1 cellular context compared by ENCODE assay signal in genomic region chr22:35378547-35379078, GRCh38.
TF ChIP-seq lines count a peak whose summit lies in the region.

No MANE protein-coding gene starts in this region.

TF ChIP-seq in A549, 52 proteins besides CTCF, POLR2A, EP300 and RAD21 (continued from another document):
- TF ChIP-seq, protein P1, sequence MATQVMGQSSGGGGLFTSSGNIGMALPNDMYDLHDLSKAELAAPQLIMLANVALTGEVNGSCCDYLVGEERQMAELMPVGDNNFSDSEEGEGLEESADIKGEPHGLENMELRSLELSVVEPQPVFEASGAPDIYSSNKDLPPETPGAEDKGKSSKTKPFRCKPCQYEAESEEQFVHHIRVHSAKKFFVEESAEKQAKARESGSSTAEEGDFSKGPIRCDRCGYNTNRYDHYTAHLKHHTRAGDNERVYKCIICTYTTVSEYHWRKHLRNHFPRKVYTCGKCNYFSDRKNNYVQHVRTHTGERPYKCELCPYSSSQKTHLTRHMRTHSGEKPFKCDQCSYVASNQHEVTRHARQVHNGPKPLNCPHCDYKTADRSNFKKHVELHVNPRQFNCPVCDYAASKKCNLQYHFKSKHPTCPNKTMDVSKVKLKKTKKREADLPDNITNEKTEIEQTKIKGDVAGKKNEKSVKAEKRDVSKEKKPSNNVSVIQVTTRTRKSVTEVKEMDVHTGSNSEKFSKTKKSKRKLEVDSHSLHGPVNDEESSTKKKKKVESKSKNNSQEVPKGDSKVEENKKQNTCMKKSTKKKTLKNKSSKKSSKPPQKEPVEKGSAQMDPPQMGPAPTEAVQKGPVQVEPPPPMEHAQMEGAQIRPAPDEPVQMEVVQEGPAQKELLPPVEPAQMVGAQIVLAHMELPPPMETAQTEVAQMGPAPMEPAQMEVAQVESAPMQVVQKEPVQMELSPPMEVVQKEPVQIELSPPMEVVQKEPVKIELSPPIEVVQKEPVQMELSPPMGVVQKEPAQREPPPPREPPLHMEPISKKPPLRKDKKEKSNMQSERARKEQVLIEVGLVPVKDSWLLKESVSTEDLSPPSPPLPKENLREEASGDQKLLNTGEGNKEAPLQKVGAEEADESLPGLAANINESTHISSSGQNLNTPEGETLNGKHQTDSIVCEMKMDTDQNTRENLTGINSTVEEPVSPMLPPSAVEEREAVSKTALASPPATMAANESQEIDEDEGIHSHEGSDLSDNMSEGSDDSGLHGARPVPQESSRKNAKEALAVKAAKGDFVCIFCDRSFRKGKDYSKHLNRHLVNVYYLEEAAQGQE (IDR thresholded peaks at IDR 0.05): no peak
- TF ChIP-seq RFX5 (IDR thresholded peaks at IDR 0.05) (no peak), PHF8 (IDR thresholded peaks at IDR 0.05; ENCODE audit: borderline replicate concordance, low read depth) (no peak), NR3C1 (IDR thresholded peaks at IDR 0.05) (no peak), EHMT2 (IDR thresholded peaks at IDR 0.05; ENCODE audit: low read depth) (no peak), NFE2L2 (conservative IDR thresholded peaks at IDR 0.05; ENCODE audit: low read length) (no peak)
- TF ChIP-seq, protein P2, sequence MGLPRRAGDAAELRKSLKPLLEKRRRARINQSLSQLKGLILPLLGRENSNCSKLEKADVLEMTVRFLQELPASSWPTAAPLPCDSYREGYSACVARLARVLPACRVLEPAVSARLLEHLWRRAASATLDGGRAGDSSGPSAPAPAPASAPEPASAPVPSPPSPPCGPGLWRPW (IDR thresholded peaks at IDR 0.05): no peak
TF ChIP-seq in A549: peak in this region for 0.
